Comparison of ENCODE assay signal across 10 cellular contexts in the genomic region with DNA sequence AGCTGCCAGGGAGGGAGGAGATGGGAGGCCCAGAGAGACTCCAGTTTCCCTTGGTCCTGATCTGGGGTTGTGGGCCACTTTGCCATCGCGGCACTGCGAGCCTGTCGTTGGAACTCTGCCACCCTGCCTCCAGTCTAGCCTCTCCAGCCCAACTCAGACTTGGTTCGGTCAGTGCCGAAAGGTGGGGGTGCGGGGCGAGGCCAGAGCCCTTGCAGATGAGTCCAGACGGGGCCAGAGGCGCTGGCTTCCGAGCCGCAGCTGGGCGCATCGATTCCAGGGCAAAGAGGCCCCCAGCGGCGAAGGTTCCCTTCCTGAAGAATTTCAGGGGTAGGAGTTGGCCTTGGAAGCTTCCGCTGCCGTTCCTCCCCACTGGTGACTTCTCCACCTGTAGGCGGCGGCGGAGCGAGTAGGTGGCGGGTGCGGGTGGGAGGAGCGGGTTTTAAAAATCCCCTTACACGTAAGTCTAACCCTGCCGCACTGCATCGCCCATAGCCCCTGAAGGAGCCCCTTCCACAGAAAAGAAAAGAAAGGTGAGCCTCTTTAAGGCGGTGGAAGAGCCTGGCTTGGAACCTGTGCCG. TPM values are rescaled to one million over a fixed set of nuclear protein-coding genes. Genes with fewer than 3 reads are reported as not detected.
DNase-seq lines count a peak whose midpoint lies in the region; ATAC-seq, FAIRE-seq and TF ChIP-seq lines count a peak whose summit lies in the region.
"Had no signal": no experiment of that assay in that cellular context is flagged by ENCODE, and none has a peak within 500 bp of the region (broad histone marks: within the 10 kb centered on the region; RNA-seq: fewer than 3 reads in every experiment).

No MANE protein-coding gene starts in this region.

- peaks cover 76% of the 10 kb centered on the region for H3K27me3 Mint-ChIP-seq in GM23338 (ENCODE audit: insufficient read depth, low read depth, poor library complexity)
- H3K27me3 Mint-ChIP-seq in activated T-helper 17 cell treated with anti-CD3 and anti-CD28 coated beads, Interleukin-2, amount 50 U/mL, for 72 hours: peaks cover 57% of the 10 kb centered on the region

- FAIRE-seq in keratinocyte (lab: Jason Lieb, UNC): no peak
- FAIRE-seq: GM12892 had no signal

- no peak overlapping the region for H3K27ac Mint-ChIP-seq in GM23338
- H3K27ac Mint-ChIP-seq in activated T-helper 17 cell treated with anti-CD3 and anti-CD28 coated beads, Interleukin-2, amount 50 U/mL, for 72 hours: no peak overlapping the region

- no peaks in the 10 kb centered on the region for H3K9me1 ChIP-seq in keratinocyte (ENCODE audit: control insufficient read depth, extremely low read depth, insufficient read depth, low read length)

- ATAC-seq in GM23338 (peak; percentile 0), HG03175 (IDR thresholded peaks at IDR 0.05; ENCODE audit: unreplicated experiment) (no peak)
- ATAC-seq in activated T-helper 17 cell treated with anti-CD3 and anti-CD28 coated beads, Interleukin-2, amount 50 U/mL, for 72 hours (replicated peaks): no peak

- peaks cover 28% of the 10 kb centered on the region for H3F3A ChIP-seq in GM23338 (replicated peaks; ENCODE audit: low read depth)

- H3K4me3 Mint-ChIP-seq in GM23338: peak overlapping the region; percentile 82
- no peak overlapping the region for H3K4me3 Mint-ChIP-seq in activated T-helper 17 cell treated with anti-CD3 and anti-CD28 coated beads, Interleukin-2, amount 50 U/mL, for 72 hours

- no peaks in the 10 kb centered on the region; the same call in 1 of the 2 replicates for H4K20me1 ChIP-seq in GM23338 (replicated peaks; ENCODE audit: insufficient read depth)
- H4K20me1 ChIP-seq in keratinocyte (ENCODE audit: control insufficient read depth, extremely low read depth, insufficient read depth, low read length): no peaks in the 10 kb centered on the region

- H3K9me3 ChIP-seq in keratinocyte (ENCODE audit: control insufficient read depth, low read depth, low read length) (no peaks in the 10 kb centered on the region), stomach smooth muscle (ENCODE audit: control insufficient read depth in 2 of 2, low read length in 2 of 2) (no peaks in the 10 kb centered on the region)

- H3K9ac ChIP-seq in keratinocyte (ENCODE audit: control insufficient read depth, extremely low read depth, insufficient read depth, low read length): peak overlapping the region; percentile 69
- H3K9ac ChIP-seq in stomach smooth muscle (ENCODE audit: low read length in 2 of 2): peak overlapping the region in 1 of 2 donors; percentile 20

- H3K27me3 ChIP-seq in GM23338 (ENCODE audit: insufficient read depth) (peaks cover 99% of the 10 kb centered on the region), keratinocyte (ENCODE audit: control insufficient read depth, extremely low read depth, insufficient read depth, low read length) (no peaks in the 10 kb centered on the region), stomach smooth muscle (ENCODE audit: control insufficient read depth in 1 of 2, insufficient read depth in 2 of 2, low read length in 2 of 2) (peaks cover 0 to 2% of the 10 kb centered on the region in 2 donors)

- dilution Hi-C loops in keratinocyte (cut with MboI; ENCODE audit: extremely low pct_ligation_motif_present, low sequenced_read_pairs): loop anchor here (25.0 kb wide), 2 partner anchors 255 to 405 kb away; no protein-coding TSS in a partner anchor

- H3K4me3 ChIP-seq in GM23338 (peak overlapping the region; percentile 93), cardiac fibroblast (replicated peaks in 1 of 2; ENCODE audit: low read depth in 2 of 2, low read length in 2 of 2) (peak overlapping the region; percentile 39 to 56), keratinocyte (ENCODE audit: control insufficient read depth in 2 of 3, extremely low read depth in 1 of 3, insufficient read depth in 2 of 3, low read depth in 1 of 3, low read length in 3 of 3) (peak overlapping the region; percentile 38 to 77 (median 56)), stomach smooth muscle (ENCODE audit: low read length in 2 of 2) (peak overlapping the region; percentile 58 to 73)

- H3K4me1 ChIP-seq in GM23338 (ENCODE audit: insufficient read depth): peaks cover 44% of the 10 kb centered on the region
- peaks cover 28% of the 10 kb centered on the region for H3K4me1 ChIP-seq in keratinocyte (ENCODE audit: control insufficient read depth, extremely low read depth, insufficient read depth, low read length)
- H3K4me1 ChIP-seq in stomach smooth muscle (ENCODE audit: control insufficient read depth, insufficient read depth, low read length): peaks cover 18% of the 10 kb centered on the region

- H3K4me2 ChIP-seq in GM23338 (peak overlapping the region; percentile 97), keratinocyte (ENCODE audit: control insufficient read depth, extremely low read depth, insufficient read depth, low read depth, low read length) (peak overlapping the region; percentile 95)

- H3K79me2 ChIP-seq in GM23338 (replicated peaks; ENCODE audit: insufficient read depth): no peaks in the 10 kb centered on the region
- H3K79me2 ChIP-seq in keratinocyte (ENCODE audit: control insufficient read depth, insufficient read depth, low read length): peaks cover 67% of the 10 kb centered on the region

- H3K36me3 Mint-ChIP-seq in GM23338 (ENCODE audit: low read depth): peaks cover 4% of the 10 kb centered on the region; the same call in 1 of the 3 replicates
- no peaks in the 10 kb centered on the region for H3K36me3 Mint-ChIP-seq in activated T-helper 17 cell treated with anti-CD3 and anti-CD28 coated beads, Interleukin-2, amount 50 U/mL, for 72 hours (ENCODE audit: low read depth)

- H3K9me3 Mint-ChIP-seq in GM23338: peaks cover 19% of the 10 kb centered on the region
- H3K9me3 Mint-ChIP-seq in activated T-helper 17 cell treated with anti-CD3 and anti-CD28 coated beads, Interleukin-2, amount 50 U/mL, for 72 hours: no peaks in the 10 kb centered on the region

- DNase-seq in GM23338 (ENCODE audit: low spot score) (peak; percentile 64), cardiac fibroblast (ENCODE audit: low read depth in 2 of 2) (peak in 1 of 2 donors; percentile 61), keratinocyte (ENCODE audit: low read depth, low spot score) (no peak), NOMO-1 (lab: John Stamatoyannopoulos, UW; ENCODE audit: unreplicated experiment in 2 of 2) (no peak), NCI-H2171 (lab: John Stamatoyannopoulos, UW) (no peak)
- DNase-seq: SW 1271 had no signal

- H3K4me1 Mint-ChIP-seq in GM23338: peaks cover 17% of the 10 kb centered on the region
- H3K4me1 Mint-ChIP-seq in activated T-helper 17 cell treated with anti-CD3 and anti-CD28 coated beads, Interleukin-2, amount 50 U/mL, for 72 hours: peaks cover 4% of the 10 kb centered on the region

- H2AFZ ChIP-seq in GM23338 (peak overlapping the region; percentile 98), keratinocyte (ENCODE audit: control insufficient read depth, low read length) (peak overlapping the region; percentile 34)

- TF ChIP-seq CTCF in GM23338 (conservative IDR thresholded peaks at IDR 0.05; ENCODE audit: low read depth in 2 of 2) (0 out of 4 replicates have a peak, but pooled peaks of 1 of the 2 experiments have one; percentile 10), cardiac fibroblast (IDR thresholded peaks at IDR 0.05; ENCODE audit: low read depth, low read length) (peak; percentile 34), keratinocyte (optimal IDR thresholded peaks at IDR 0.05 in 1 of 3, IDR thresholded peaks at IDR 0.05 in 1 of 3, conservative IDR thresholded peaks at IDR 0.05 in 1 of 3; ENCODE audit: extremely low read depth in 1 of 3, insufficient read depth in 2 of 3, low read length in 3 of 3) (peak in 1 of 3 experiments; percentile 20)

- no peak overlapping the region for H3K27ac ChIP-seq in GM23338 (ENCODE audit: low read depth)
- H3K27ac ChIP-seq in keratinocyte (ENCODE audit: control insufficient read depth, insufficient read depth, low read length): peak overlapping the region; percentile 39
- H3K27ac ChIP-seq in stomach smooth muscle (ENCODE audit: low read length): no peak overlapping the region

- H3K36me3 ChIP-seq in GM23338 (ENCODE audit: insufficient read depth): no peaks in the 10 kb centered on the region
- peaks cover 0 to 5% of the 10 kb centered on the region in 2 experiments for H3K36me3 ChIP-seq in keratinocyte (ENCODE audit: control insufficient read depth in 2 of 2, extremely low read depth in 1 of 2, insufficient read depth in 2 of 2, low read length in 2 of 2)
- H3K36me3 ChIP-seq in stomach smooth muscle (ENCODE audit: control insufficient read depth in 2 of 2, insufficient read depth in 2 of 2, low read length in 2 of 2): no peaks in the 10 kb centered on the region

- no peaks in the 10 kb centered on the region for H3K9me2 ChIP-seq in GM23338 (ENCODE audit: insufficient read depth)

TF ChIP-seq in GM23338, 12 proteins besides CTCF, POLR2A, EP300 and RAD21:
- TF ChIP-seq EZH2 (IDR thresholded peaks at IDR 0.05; ENCODE audit: low read depth, unreplicated experiment) (peak; percentile 52), CREB1 (CRISPR knock-in tag; IDR thresholded peaks at IDR 0.05; ENCODE audit: low read depth) (no peak), JUNB (IDR thresholded peaks at IDR 0.05; ENCODE audit: unreplicated experiment) (no peak), ZNF331 (CRISPR knock-in tag; IDR thresholded peaks at IDR 0.05; ENCODE audit: low read depth) (no peak), EZH2phosphoT487 (IDR thresholded peaks at IDR 0.05; ENCODE audit: unreplicated experiment) (peak; percentile 37)

RNA-seq across cellular contexts. Expression of a gene that starts 5.1 kb away (rescaled TPM):
- total RNA-seq in GM23338 (2014; rRNA removed; shearing (Covaris generic)): 2.2 and 4.0 TPM in 2 replicates
- polyA plus RNA-seq in GM23338 (2016; fragmentation: Nextera tagmentation; extraction: Ambion mirVana) (0.53 and 0.82 TPM in 2 replicates), keratinocyte (7.1 to 18.7 TPM (median 9.4 TPM) in 3 replicates)
- polyA plus RNA-seq in keratinocyte (2011; ENCODE audit: low read depth): 4.0 TPM
- 3.9 and 4.5 TPM in 2 replicates for polyA plus RNA-seq in keratinocyte (2011; cell fraction: cytosol; rRNA removed)
- polyA plus RNA-seq in keratinocyte (2011; cell fraction: nucleus; rRNA removed): 16.4 and 17.6 TPM in 2 replicates
- polyA plus RNA-seq in keratinocyte (2012; ENCODE audit: low replicate concordance): 4.5 and 16.4 TPM in 2 replicates
- polyA minus RNA-seq in keratinocyte: 14.8 to 31.6 TPM (median 18.3 TPM) in 3 replicates
- 22.4 TPM for polyA minus RNA-seq in keratinocyte (2011; cell fraction: cytosol; rRNA and poly(A)+ RNA removed)
- 45.5 TPM in 2 replicates for polyA minus RNA-seq in keratinocyte (2011; cell fraction: nucleus; rRNA and poly(A)+ RNA removed)
- not detected for total RNA-seq in activated T-helper 17 cell treated with anti-CD3 and anti-CD28 coated beads, Interleukin-2, amount 50 U/mL, for 72 hours
